Comparison of ENCODE assay signal across 8 cellular contexts in genomic region chr14:90388437-90388836, GRCh38. TPM values are rescaled to one million over a fixed set of nuclear protein-coding genes. Genes with fewer than 3 reads are reported as not detected.
A peak's percentile ranks its signal among the peaks of the same experiment; 100 is the strongest.
DNase-seq lines count a peak whose midpoint lies in the region; ATAC-seq and TF ChIP-seq lines count a peak whose summit lies in the region.

No MANE protein-coding gene starts in this region.

- TF ChIP-seq RAD21 in Ishikawa (IDR thresholded peaks at IDR 0.05; ENCODE audit: low read depth) = no peak

- ATAC-seq in GM18909 (IDR thresholded peaks at IDR 0.05; ENCODE audit: poor library complexity, unreplicated experiment) (no peak), HG03280 (IDR thresholded peaks at IDR 0.05; ENCODE audit: unreplicated experiment) (no peak), HG02970 (IDR thresholded peaks at IDR 0.05; ENCODE audit: low FRiP score, unreplicated experiment) (no peak)

- TF ChIP-seq CTCF in brain (conservative IDR thresholded peaks at IDR 0.05) (no peak), mesothelial cell of epicardium (IDR thresholded peaks at IDR 0.05; ENCODE audit: unreplicated experiment) (no peak)

- H3K27me3 Mint-ChIP-seq in brain = no peaks in the 10 kb centered on the region
- H3K27me3 Mint-ChIP-seq in mesothelial cell of epicardium (ENCODE audit: low read depth) = no peaks in the 10 kb centered on the region

- TF ChIP-seq EP300 in Ishikawa (IDR thresholded peaks at IDR 0.05; ENCODE audit: borderline replicate concordance) = no peak

- H3K36me3 Mint-ChIP-seq in brain (no peaks in the 10 kb centered on the region), mesothelial cell of epicardium (no peaks in the 10 kb centered on the region)

- H3K27ac Mint-ChIP-seq in brain (peak overlapping the region in 3 of 5 experiments; percentile 45 to 88 (median 64)), mesothelial cell of epicardium (peak overlapping the region; percentile 79)

- DNase-seq in ELF-1 (ENCODE audit: low read depth, low spot score) (peak; percentile 40), mesothelial cell of epicardium (ENCODE audit: low spot score in 2 of 2, unreplicated experiment in 2 of 2) (no peak), NCI-H187 treated with DMSO at 0.1 percent for 48 hours (lab: John Stamatoyannopoulos, UW) (no peak)

- H3K4me1 Mint-ChIP-seq in brain = peaks cover 13% of the 10 kb centered on the region
- peaks cover 15% of the 10 kb centered on the region for H3K4me1 Mint-ChIP-seq in mesothelial cell of epicardium

- H3K4me3 Mint-ChIP-seq in brain (peak overlapping the region in 1 of 5 experiments; percentile 61), mesothelial cell of epicardium (no peak overlapping the region)

- peaks cover 0 to 2% (median 0%) of the 10 kb centered on the region in 5 experiments for H3K9me3 Mint-ChIP-seq in brain
- no peaks in the 10 kb centered on the region for H3K9me3 Mint-ChIP-seq in mesothelial cell of epicardium

TF ChIP-seq in Ishikawa, 13 proteins besides CTCF, POLR2A, EP300 and RAD21:
- TF ChIP-seq TCF12 (IDR thresholded peaks at IDR 0.05; ENCODE audit: low read depth) (0 out of 2 replicates have a peak, but pooled peaks have one; percentile 21), TEAD4 (IDR thresholded peaks at IDR 0.05) (no peak), NFIC (IDR thresholded peaks at IDR 0.05) (no peak), EGR1 (IDR thresholded peaks at IDR 0.05) (no peak)

RNA-seq across cellular contexts. Expression of gene CALM1, which starts 8.4 kb away (rescaled TPM):
- 668 TPM for polyA plus RNA-seq in brain (ENCODE audit: insufficient read depth, low read depth, low replicate concordance)
- total RNA-seq in mesothelial cell of epicardium = 130 to 134 TPM (median 132 TPM) in 3 replicates

RNA-seq across cellular contexts. Expression of gene NRDE2, which starts 56.7 kb away (rescaled TPM):
- polyA plus RNA-seq in brain (ENCODE audit: insufficient read depth, low read depth, low replicate concordance) = 11.8 TPM
- 38.5 to 42.7 TPM (median 40.8 TPM) in 3 replicates for total RNA-seq in mesothelial cell of epicardium
